In genomic region chr5:82624018-82624417, GRCh38 we compare ENCODE assay signal across 16 cellular contexts.
DNase-seq lines count a peak whose midpoint lies in the region; TF ChIP-seq lines count a peak whose summit lies in the region.
"Had no signal": no experiment of that assay in that cellular context is flagged by ENCODE, and none has a peak within 500 bp of the region (broad histone marks: within the 10 kb centered on the region; RNA-seq: fewer than 3 reads in every experiment).

No MANE protein-coding gene starts in this region.

- no peak overlapping the region for H3K9ac ChIP-seq in colonic mucosa (ENCODE audit: low read depth in 2 of 2, low read length in 2 of 2)
- H3K9ac ChIP-seq: BLaER1 had no signal

- peak overlapping the region; percentile 29 for H3K27ac Mint-ChIP-seq in progenitor cell of endocrine pancreas
- H3K27ac Mint-ChIP-seq: CD4-positive, CD25-positive, alpha-beta regulatory T cell; H9; IgD-negative memory B cell had no signal

- in situ Hi-C loops in KBM-7 (cut with MboI; ENCODE audit: low pct_unique_long_range_greater_than_20kb, low sequenced_read_pairs): no loop called here

- H3K4me3 Mint-ChIP-seq in progenitor cell of endocrine pancreas (ENCODE audit: low read depth): no peak overlapping the region
- H3K4me3 Mint-ChIP-seq: CD4-positive, CD25-positive, alpha-beta regulatory T cell; H9; IgD-negative memory B cell had no signal

- H3K36me3 ChIP-seq in colonic mucosa: no peaks in the 10 kb centered on the region
- H3K36me3 ChIP-seq: BLaER1 had no signal

- no peak overlapping the region for H3K4me3 ChIP-seq in colonic mucosa
- H3K4me3 ChIP-seq: BLaER1 had no signal

- intact Hi-C loops in colonic mucosa (cut with DNase I): no loop called here

- H3K36me3 Mint-ChIP-seq in progenitor cell of endocrine pancreas (ENCODE audit: insufficient read depth): peaks cover 8% of the 10 kb centered on the region
- H3K36me3 Mint-ChIP-seq: CD4-positive, CD25-positive, alpha-beta regulatory T cell; IgD-negative memory B cell had no signal

- no peaks in the 10 kb centered on the region for H3K27me3 ChIP-seq in colonic mucosa
- H3K27me3 ChIP-seq: BLaER1 had no signal

- peaks cover 14% of the 10 kb centered on the region for H3K4me1 Mint-ChIP-seq in progenitor cell of endocrine pancreas (ENCODE audit: low read depth)
- H3K4me1 Mint-ChIP-seq: CD4-positive, CD25-positive, alpha-beta regulatory T cell; H9 had no signal

- H3K9me3 ChIP-seq in colonic mucosa: no peaks in the 10 kb centered on the region
- H3K9me3 ChIP-seq: BLaER1, Caco-2 had no signal

- H3K27ac ChIP-seq in colonic mucosa: peak overlapping the region; percentile 83
- H3K27ac ChIP-seq: BLaER1 had no signal

- peaks cover 27% of the 10 kb centered on the region for H3K9me3 Mint-ChIP-seq in progenitor cell of endocrine pancreas (ENCODE audit: low read depth)

- no peaks in the 10 kb centered on the region for H3K4me1 ChIP-seq in colonic mucosa
- H3K4me1 ChIP-seq: BLaER1 had no signal

- DNase-seq in KBM-7 (peak; percentile 34), colonic mucosa (no peak), glomerular endothelial cell (ENCODE audit: extremely low read depth, low read depth, low spot score) (peak; percentile 16), progenitor cell of endocrine pancreas (ENCODE audit: low spot score, unreplicated experiment) (no peak), NCI-H1436 treated with DMSO at 0.1 percent for 48 hours (lab: John Stamatoyannopoulos, UW) (no peak), CD1c-positive myeloid dendritic cell (ENCODE audit: extremely low spot score) (no peak), DMS53 (lab: John Stamatoyannopoulos, UW) (no peak)
- no peak for DNase-seq in activated T-cell treated with anti-CD3 and anti-CD28 coated beads, Interleukin-2, amount 50 U/mL, for 1 hour
- DNase-seq: 8988T; Caco-2; CD4-positive, CD25-positive, alpha-beta regulatory T cell; DMS79; GDM1; H9 had no signal

- TF ChIP-seq CTCF in colonic mucosa (IDR thresholded peaks at IDR 0.05) (no peak), progenitor cell of endocrine pancreas (IDR thresholded peaks at IDR 0.05; ENCODE audit: unreplicated experiment) (no peak)

- H3K27me3 Mint-ChIP-seq in progenitor cell of endocrine pancreas: no peaks in the 10 kb centered on the region
- H3K27me3 Mint-ChIP-seq: IgD-negative memory B cell had no signal

Comparison
In these comparisons a context has a peak if more than half of its experiments do, and no peak if none do; other contexts are left out.
1. DNase-seq: peak in KBM-7 (single experiment) and glomerular endothelial cell (single experiment); none in colonic mucosa (single experiment), progenitor cell of endocrine pancreas (single experiment), NCI-H1436 treated with DMSO at 0.1 percent for 48 hours (single experiment), CD1c-positive myeloid dendritic cell (single experiment), DMS53 (single experiment) and activated T-cell treated with anti-CD3 and anti-CD28 coated beads, Interleukin-2, amount 50 U/mL, for 1 hour (single experiment).